In genomic region chr15:60373327-60373726, GRCh38 we compare ENCODE assay signal across 12 cellular contexts. TPM values are rescaled to one million over a fixed set of nuclear protein-coding genes. Genes with fewer than 3 reads are reported as not detected.
DNase-seq lines count a peak whose midpoint lies in the region; ATAC-seq and TF ChIP-seq lines count a peak whose summit lies in the region.
"Had no signal": no experiment of that assay in that cellular context is flagged by ENCODE, and none has a peak within 500 bp of the region (broad histone marks: within the 10 kb centered on the region; RNA-seq: fewer than 3 reads in every experiment).

No MANE protein-coding gene starts in this region.

- H3K9me3 Mint-ChIP-seq in mesothelial cell of epicardium: no peaks in the 10 kb centered on the region
- H3K9me3 Mint-ChIP-seq: stimulated activated naive B cell treated with anti-CD40 and anti-IgM and Interleukin-4, amounts not matched to agents 10 μg/mL and 1 μg/mL and 100 μg/mL, for 72 hours had no signal

- H3K27me3 Mint-ChIP-seq in mesothelial cell of epicardium (ENCODE audit: low read depth): no peaks in the 10 kb centered on the region
- H3K27me3 Mint-ChIP-seq: stimulated activated naive B cell treated with anti-CD40 and anti-IgM and Interleukin-4, amounts not matched to agents 10 μg/mL and 1 μg/mL and 100 μg/mL, for 72 hours had no signal

- H3K27ac Mint-ChIP-seq in mesothelial cell of epicardium: peak overlapping the region; percentile 97
- H3K27ac Mint-ChIP-seq: stimulated activated naive B cell treated with anti-CD40 and anti-IgM and Interleukin-4, amounts not matched to agents 10 μg/mL and 1 μg/mL and 100 μg/mL, for 72 hours had no signal

- peak; percentile 15 for DNase-seq in NCI-H82 (lab: John Stamatoyannopoulos, UW)
- no peak for DNase-seq in NCI-H82 treated with DMSO at 0.1 percent for 48 hours (lab: John Stamatoyannopoulos, UW; ENCODE audit: unreplicated experiment)
- no peak for DNase-seq in body of pancreas
- DNase-seq in mesothelial cell of epicardium (ENCODE audit: low spot score in 2 of 2, unreplicated experiment in 2 of 2): no peak
- no peak for DNase-seq in thyroid gland
- DNase-seq in NCI-H1105 treated with DMSO at 0.1 percent for 48 hours (lab: John Stamatoyannopoulos, UW): no peak
- DNase-seq in UCSD-AML1 (lab: John Stamatoyannopoulos, UW; ENCODE audit: unreplicated experiment): no peak
- DNase-seq: activated CD4-positive, alpha-beta T cell treated with anti-CD3 and anti-CD28 coated beads, Interleukin-2, amount 50 U/mL, for 1 hour; anterior cingulate cortex; stimulated activated naive B cell treated with anti-CD40 and anti-IgM and Interleukin-4, amounts not matched to agents 10 μg/mL and 1 μg/mL and 100 μg/mL, for 72 hours had no signal

- TF ChIP-seq CTCF in body of pancreas (IDR thresholded peaks at IDR 0.05) (no peak), mesothelial cell of epicardium (IDR thresholded peaks at IDR 0.05; ENCODE audit: unreplicated experiment) (no peak), thyroid gland (IDR thresholded peaks at IDR 0.05) (no peak)

- no peak overlapping the region for H3K4me3 Mint-ChIP-seq in mesothelial cell of epicardium
- H3K4me3 Mint-ChIP-seq: stimulated activated naive B cell treated with anti-CD40 and anti-IgM and Interleukin-4, amounts not matched to agents 10 μg/mL and 1 μg/mL and 100 μg/mL, for 72 hours had no signal

- H3K36me3 ChIP-seq in body of pancreas (replicated peaks in 1 of 2; ENCODE audit: insufficient read depth in 1 of 2, low read depth in 2 of 2) (peaks cover 0 to 4% of the 10 kb centered on the region in 2 donors), thyroid gland (peaks cover 5 to 7% of the 10 kb centered on the region in 2 donors)

- H3K9me3 ChIP-seq in body of pancreas (no peaks in the 10 kb centered on the region), thyroid gland (no peaks in the 10 kb centered on the region)

- H3K4me1 ChIP-seq in body of pancreas (peaks cover 66% of the 10 kb centered on the region), thyroid gland (peaks cover 84 to 98% of the 10 kb centered on the region in 2 donors)

- no peak overlapping the region for H3K4me3 ChIP-seq in body of pancreas
- no peak overlapping the region for H3K4me3 ChIP-seq in thyroid gland (replicated peaks in 1 of 3)

- peak overlapping the region; percentile 12 to 81 (median 56) for H3K27ac ChIP-seq in body of pancreas
- peak overlapping the region; percentile 86 to 96 (median 89) for H3K27ac ChIP-seq in thyroid gland

- TF ChIP-seq POLR2A in body of pancreas (IDR thresholded peaks at IDR 0.05): no peak
- TF ChIP-seq POLR2A in thyroid gland (IDR thresholded peaks at IDR 0.05): no peak

- H3K36me3 Mint-ChIP-seq in mesothelial cell of epicardium: peaks cover 54% of the 10 kb centered on the region

- H3K27me3 ChIP-seq in body of pancreas: no peaks in the 10 kb centered on the region
- no peaks in the 10 kb centered on the region for H3K27me3 ChIP-seq in thyroid gland

- intact Hi-C loops in body of pancreas (cut with DNase I): no loop called here
- intact Hi-C loops in thyroid gland (cut with DNase I): no loop called here

- H3K4me1 Mint-ChIP-seq in mesothelial cell of epicardium: peaks cover 79% of the 10 kb centered on the region
- H3K4me1 Mint-ChIP-seq: stimulated activated naive B cell treated with anti-CD40 and anti-IgM and Interleukin-4, amounts not matched to agents 10 μg/mL and 1 μg/mL and 100 μg/mL, for 72 hours had no signal

- WGBS in body of pancreas, 2 donors: 88 to 94% methylated on average over 2 to 3 of the region's 3 CpGs
- WGBS in thyroid gland, 2 donors: 81 to 92% methylated on average over 2 to 3 of the region's 3 CpGs

- ATAC-seq in body of pancreas (no peak), HG03378 (IDR thresholded peaks at IDR 0.05; ENCODE audit: unreplicated experiment) (no peak)
- ATAC-seq: left lobe of liver; stimulated activated naive B cell treated with anti-CD40 and anti-IgM and Interleukin-4, amounts not matched to agents 10 μg/mL and 1 μg/mL and 100 μg/mL, for 72 hours had no signal

RNA-seq across cellular contexts. Expression of gene ANXA2, which starts 24.5 kb away (rescaled TPM):
- total RNA-seq in body of pancreas (100 to 1,000 TPM; 265 to 341 TPM), mesothelial cell of epicardium (1,031 to 1,044 TPM (median 1,040 TPM) in 3 replicates), thyroid gland (100 to 1,000 TPM; 436 to 796 (median 612) TPM)
